Comparison of ENCODE assay signal across 8 cellular contexts in genomic region chr17:8060274-8060673, GRCh38. TPM values are rescaled to one million over a fixed set of nuclear protein-coding genes. Genes with fewer than 3 reads are reported as not detected.
A peak's percentile ranks its signal among the peaks of the same experiment; 100 is the strongest.
DNase-seq lines count a peak whose midpoint lies in the region; ATAC-seq, FAIRE-seq and TF ChIP-seq lines count a peak whose summit lies in the region.

No MANE protein-coding gene starts in this region.

- no peak for ATAC-seq in GM19455 (IDR thresholded peaks at IDR 0.05; ENCODE audit: unreplicated experiment)

- intact Hi-C loops in posterior vena cava (cut with DNase I), result no loop called here

- peak; percentile 88 for TF ChIP-seq CTCF in glutamatergic neuron (IDR thresholded peaks at IDR 0.05; ENCODE audit: partially characterized antibody, unreplicated experiment)

- H3K4me3 Mint-ChIP-seq in IgD-negative memory B cell (peak overlapping the region in 1 of 4 donors; percentile 83), glutamatergic neuron (ENCODE audit: unreplicated experiment) (no peak overlapping the region)
- H3K4me3 Mint-ChIP-seq in activated naive CD4-positive, alpha-beta T cell treated with anti-CD3 and anti-CD28 coated beads, Interleukin-2, amount 50 U/mL, for 24 hours, result no peak overlapping the region

- H3K36me3 Mint-ChIP-seq in IgD-negative memory B cell, result no peaks in the 10 kb centered on the region
- H3K36me3 Mint-ChIP-seq in activated naive CD4-positive, alpha-beta T cell treated with anti-CD3 and anti-CD28 coated beads, Interleukin-2, amount 50 U/mL, for 24 hours, result no peaks in the 10 kb centered on the region
- no peaks in the 10 kb centered on the region for H3K36me3 Mint-ChIP-seq in glutamatergic neuron (ENCODE audit: unreplicated experiment)

- H3K9me3 Mint-ChIP-seq in IgD-negative memory B cell (no peaks in the 10 kb centered on the region), glutamatergic neuron (ENCODE audit: unreplicated experiment) (peaks cover 2% of the 10 kb centered on the region)
- H3K9me3 Mint-ChIP-seq in activated naive CD4-positive, alpha-beta T cell treated with anti-CD3 and anti-CD28 coated beads, Interleukin-2, amount 50 U/mL, for 24 hours, result no peaks in the 10 kb centered on the region

- H3K27ac Mint-ChIP-seq in IgD-negative memory B cell (peak overlapping the region; percentile 63 to 96 (median 84)), glutamatergic neuron (ENCODE audit: unreplicated experiment) (no peak overlapping the region)
- H3K27ac Mint-ChIP-seq in activated naive CD4-positive, alpha-beta T cell treated with anti-CD3 and anti-CD28 coated beads, Interleukin-2, amount 50 U/mL, for 24 hours, result peak overlapping the region; percentile 46

- H3K4me1 Mint-ChIP-seq in IgD-negative memory B cell (peaks cover 13 to 29% (median 20%) of the 10 kb centered on the region in 3 donors), glutamatergic neuron (ENCODE audit: low read depth, unreplicated experiment) (no peaks in the 10 kb centered on the region)
- peaks cover 4% of the 10 kb centered on the region for H3K4me1 Mint-ChIP-seq in activated naive CD4-positive, alpha-beta T cell treated with anti-CD3 and anti-CD28 coated beads, Interleukin-2, amount 50 U/mL, for 24 hours

- H3K27me3 Mint-ChIP-seq in IgD-negative memory B cell, result peaks cover 28% of the 10 kb centered on the region
- peaks cover 42% of the 10 kb centered on the region for H3K27me3 Mint-ChIP-seq in activated naive CD4-positive, alpha-beta T cell treated with anti-CD3 and anti-CD28 coated beads, Interleukin-2, amount 50 U/mL, for 24 hours
- H3K27me3 Mint-ChIP-seq in glutamatergic neuron (ENCODE audit: unreplicated experiment), result peaks cover 18% of the 10 kb centered on the region

- peak; percentile 57 for FAIRE-seq in RCC 7860 (lab: Jason Lieb, UNC)

- DNase-seq in DMS 273 (lab: John Stamatoyannopoulos, UW; ENCODE audit: unreplicated experiment) (peak; percentile 88), RCC 7860 (ENCODE audit: low spot score) (peak; percentile 10), glutamatergic neuron (peak; percentile 45), posterior vena cava (ENCODE audit: low spot score) (peak; percentile 76), GOT3 (lab: John Stamatoyannopoulos, UW) (no peak)

RNA-seq across cellular contexts. Expression of gene ALOX15B, which starts 21.4 kb away (rescaled TPM):
- polyA plus RNA-seq in IgD-negative memory B cell, result not detected
- not detected for total RNA-seq in glutamatergic neuron (ENCODE audit: unreplicated experiment)
- total RNA-seq in posterior vena cava, result 1 to 10 TPM in 1 of 2 donors, under 1 TPM in 1; 0.48 to 3.3 TPM

RNA-seq across cellular contexts. Expression of gene ALOX12B, which starts 27.2 kb away (rescaled TPM):
- polyA plus RNA-seq in IgD-negative memory B cell, result 0.41 TPM
- total RNA-seq in glutamatergic neuron (ENCODE audit: unreplicated experiment) (not detected), posterior vena cava (not detected)

RNA-seq across cellular contexts. Expression of gene GUCY2D, which starts 57.9 kb away (rescaled TPM):
- 0.18 TPM for polyA plus RNA-seq in IgD-negative memory B cell
- total RNA-seq in glutamatergic neuron (ENCODE audit: unreplicated experiment) (not detected), posterior vena cava (not detected)

RNA-seq across cellular contexts. Expression of gene ALOXE3, which starts 58.0 kb away (rescaled TPM):
- not detected for polyA plus RNA-seq in IgD-negative memory B cell
- total RNA-seq in glutamatergic neuron (ENCODE audit: unreplicated experiment) (not detected), posterior vena cava (not detected)
